ENCODE assay signal across 14 cellular contexts in the genomic region with DNA sequence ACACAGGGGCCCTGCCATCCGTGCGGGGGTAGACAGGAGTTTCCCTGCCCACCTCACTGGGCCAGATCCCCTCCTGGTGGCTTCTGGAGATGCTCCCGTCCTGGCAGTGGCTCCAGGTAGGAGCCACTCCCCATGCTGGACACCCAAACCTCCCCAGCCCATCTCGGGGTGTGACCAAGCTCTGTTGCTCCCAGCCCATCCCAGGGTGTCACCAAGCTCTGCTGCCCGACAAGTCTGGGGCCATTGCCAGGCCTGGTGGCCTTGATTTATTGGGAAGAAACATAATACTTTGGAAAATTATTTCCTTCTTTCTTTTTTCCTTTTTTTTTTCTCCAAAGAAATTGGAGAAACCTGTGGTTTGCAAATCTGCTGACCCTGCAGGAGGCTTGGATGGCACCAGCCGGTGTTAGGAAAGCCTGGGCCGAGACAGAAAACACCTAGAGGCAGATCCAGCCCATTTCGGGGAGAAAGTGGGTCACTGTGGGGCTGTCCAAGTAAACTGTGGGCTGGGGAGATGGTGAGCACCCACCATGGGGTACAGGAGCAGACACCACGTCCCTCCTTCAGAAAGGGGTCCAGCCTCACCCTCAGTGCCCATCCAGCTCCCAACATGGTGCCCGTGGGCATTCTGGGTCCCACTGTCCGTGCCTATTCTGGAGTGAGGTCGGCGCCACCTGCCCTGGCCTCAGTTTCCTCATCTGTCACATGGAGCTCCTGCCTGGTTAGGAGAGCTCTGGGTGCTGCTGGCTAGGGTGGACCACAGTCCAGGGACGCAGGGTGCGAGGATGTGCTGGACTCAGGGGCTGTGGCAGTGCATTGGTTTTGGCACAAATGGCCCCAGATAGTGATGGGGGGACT. TPM values are rescaled to one million over a fixed set of nuclear protein-coding genes. Genes with fewer than 3 reads are reported as not detected.
DNase-seq lines count a peak whose midpoint lies in the region; ATAC-seq and TF ChIP-seq lines count a peak whose summit lies in the region.
"Had no signal": no experiment of that assay in that cellular context is flagged by ENCODE, and none has a peak within 500 bp of the region (broad histone marks: within the 10 kb centered on the region; RNA-seq: fewer than 3 reads in every experiment).

No MANE protein-coding gene starts in this region.

- peaks cover 9% of the 10 kb centered on the region for H3K4me1 ChIP-seq in left ventricle myocardium inferior
- H3K4me1 ChIP-seq: SJSA1 had no signal

- ATAC-seq in left ventricle myocardium superior (no peak), GM19328 (IDR thresholded peaks at IDR 0.05; ENCODE audit: unreplicated experiment) (no peak)

- intact Hi-C loops in left ventricle myocardium inferior (cut with micrococcal nuclease): no loop called here
- intact Hi-C loops in left ventricle myocardium superior (cut with micrococcal nuclease): no loop called here
- intact Hi-C loops in posterior vena cava (cut with DNase I): no loop called here

- no peaks in the 10 kb centered on the region for H3K4me1 Mint-ChIP-seq in activated T-cell treated with anti-CD3 and anti-CD28 coated beads, Interleukin-2, amount 50 U/mL, for 24 hours (ENCODE audit: low read depth)

- no peak overlapping the region for H3K4me3 ChIP-seq in left ventricle myocardium inferior
- H3K4me3 ChIP-seq: SJSA1 had no signal

- H3K27ac ChIP-seq in left ventricle myocardium inferior (replicated peaks): no peak overlapping the region
- H3K27ac ChIP-seq: RWPE1, SJSA1 had no signal

- no peak for TF ChIP-seq CTCF in left ventricle myocardium inferior (IDR thresholded peaks at IDR 0.05; ENCODE audit: borderline replicate concordance)

- no peaks in the 10 kb centered on the region for H3K9me3 ChIP-seq in left ventricle myocardium inferior (replicated peaks)
- H3K9me3 ChIP-seq: SJSA1 had no signal

- DNase-seq in left ventricle myocardium inferior: peak; percentile 5
- DNase-seq in left ventricle myocardium superior: no peak
- DNase-seq in cerebellum (ENCODE audit: low spot score): peak; percentile 83
- DNase-seq in posterior vena cava (ENCODE audit: low spot score): peak; percentile 48
- no peak for DNase-seq in NCI-H69 (lab: John Stamatoyannopoulos, UW)
- DNase-seq in activated T-cell treated with anti-CD3 and anti-CD28 coated beads, Interleukin-2, amount 50 U/mL, for 24 hours: no peak
- DNase-seq in RPMI8226: no peak
- DNase-seq: COR-L47, DMS153, NCI-H187, NCI-H345 had no signal

- H3K4me3 Mint-ChIP-seq in activated T-cell treated with anti-CD3 and anti-CD28 coated beads, Interleukin-2, amount 50 U/mL, for 24 hours: no peak overlapping the region

- H3K27ac Mint-ChIP-seq in activated T-cell treated with anti-CD3 and anti-CD28 coated beads, Interleukin-2, amount 50 U/mL, for 24 hours: no peak overlapping the region

- peaks cover 88% of the 10 kb centered on the region for H3K27me3 ChIP-seq in left ventricle myocardium inferior (ENCODE audit: low read depth)

- peaks cover 26% of the 10 kb centered on the region for H3K27me3 Mint-ChIP-seq in activated T-cell treated with anti-CD3 and anti-CD28 coated beads, Interleukin-2, amount 50 U/mL, for 24 hours

- no peaks in the 10 kb centered on the region for H3K36me3 ChIP-seq in left ventricle myocardium inferior
- H3K36me3 ChIP-seq: SJSA1 had no signal

- H3K36me3 Mint-ChIP-seq in activated T-cell treated with anti-CD3 and anti-CD28 coated beads, Interleukin-2, amount 50 U/mL, for 24 hours (ENCODE audit: low read depth): no peaks in the 10 kb centered on the region

- no peaks in the 10 kb centered on the region for H3K9me3 Mint-ChIP-seq in activated T-cell treated with anti-CD3 and anti-CD28 coated beads, Interleukin-2, amount 50 U/mL, for 24 hours

RNA-seq across cellular contexts. Expression of gene ADRA2C, which starts 59.4 kb away (rescaled TPM):
- 4.5 TPM for total RNA-seq in left ventricle myocardium inferior
- total RNA-seq in left ventricle myocardium superior: 5.9 TPM
- total RNA-seq in cerebellum: 5.3 TPM
- 10 to 100 TPM; 56.4 to 61.5 TPM for total RNA-seq in posterior vena cava
- total RNA-seq: SJSA1 had no signal

Comparison
In these comparisons a context has a peak if more than half of its experiments do, and no peak if none do; other contexts are left out.
1. DNase-seq: peak in left ventricle myocardium inferior (single experiment), cerebellum (single experiment) and posterior vena cava (single experiment); none in left ventricle myocardium superior (single experiment), NCI-H69 (single experiment), activated T-cell treated with anti-CD3 and anti-CD28 coated beads, Interleukin-2, amount 50 U/mL, for 24 hours (single experiment) and RPMI8226 (single experiment).